17 cellular contexts compared by ENCODE assay signal in the genomic region with DNA sequence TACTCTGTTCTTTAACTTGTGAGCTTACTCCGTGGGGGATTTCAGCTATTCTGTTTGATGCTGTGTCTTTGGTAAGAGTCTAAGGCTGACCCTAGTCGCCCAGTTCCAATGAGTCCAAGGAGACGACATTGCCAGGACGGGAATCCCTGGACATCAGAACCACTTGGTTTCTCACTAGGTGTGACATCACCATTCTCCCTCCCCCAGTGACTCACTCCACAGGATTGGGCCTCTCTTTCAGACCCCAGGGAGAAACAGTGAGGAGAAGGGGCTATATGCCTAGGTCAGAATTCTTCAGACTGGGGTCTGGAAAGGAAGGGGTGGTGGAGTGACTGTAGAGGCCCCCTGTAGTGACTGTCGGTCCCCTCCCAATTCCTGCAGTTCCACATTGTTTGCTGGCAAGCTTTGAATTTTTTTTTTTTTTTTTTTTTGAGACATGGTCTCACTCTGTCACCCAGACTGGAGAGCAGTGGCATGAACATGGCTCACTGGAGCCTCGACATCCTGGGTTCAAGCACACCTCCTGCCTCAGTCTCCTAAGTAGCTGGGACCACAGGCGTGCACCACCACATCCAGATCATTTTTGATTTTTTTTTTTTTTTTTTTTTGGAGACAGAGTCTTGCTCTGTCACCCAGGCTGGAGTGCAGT. TPM values are rescaled to one million over a fixed set of nuclear protein-coding genes. Genes with fewer than 3 reads are reported as not detected.
"Had no signal": no experiment of that assay in that cellular context is flagged by ENCODE, and none has a peak within 500 bp of the region (broad histone marks: within the 10 kb centered on the region; RNA-seq: fewer than 3 reads in every experiment).

No MANE protein-coding gene starts in this region.

- H3K9me3 ChIP-seq: gastroesophageal sphincter, left ventricle myocardium inferior, thyroid gland, vagina had no signal

- H3K27me3 ChIP-seq: thyroid gland, vagina had no signal

- H3K36me3 ChIP-seq: gastroesophageal sphincter, left ventricle myocardium inferior, thyroid gland, vagina had no signal

- H3K4me3 ChIP-seq: gastroesophageal sphincter, left ventricle myocardium inferior, thyroid gland, vagina had no signal

- ATAC-seq: activated CD8-positive, alpha-beta memory T cell treated with anti-CD3 and anti-CD28 coated beads, Interleukin-2, amount 10 ng/mL, durations not matched to agents 7 days and 5 days; effector memory CD8-positive, alpha-beta T cell; gastroesophageal sphincter; natural killer cell treated with Interleukin-12 subunit alpha and Interleukin-12 subunit beta and Interleukin-15 and Interleukin-18, amount 100 ng/mL, for 72 hours; stimulated activated naive B cell treated with anti-CD40 and anti-IgM and Interleukin-4, amounts not matched to agents 10 μg/mL and 1 μg/mL and 100 μg/mL, for 72 hours had no signal

- H3K27ac ChIP-seq: epithelial cell of prostate, gastroesophageal sphincter, left ventricle myocardium inferior, thyroid gland, vagina had no signal

- DNase-seq: activated CD4-positive, alpha-beta T cell treated with anti-CD3 and anti-CD28 coated beads for 1 hour; activated CD4-positive, alpha-beta T cell treated with anti-CD3 and anti-CD28 coated beads, Interleukin-2, amount 50 U/mL, for 48 hours; activated CD8-positive, alpha-beta memory T cell treated with anti-CD3 and anti-CD28 coated beads, Interleukin-2, amount 10 ng/mL, durations not matched to agents 7 days and 5 days; activated naive CD4-positive, alpha-beta T cell treated with anti-CD3 and anti-CD28 coated beads, Interleukin-2, amount 50 U/mL, for 16 hours; activated T-cell treated with anti-CD3 and anti-CD28 coated beads, Interleukin-2, amount 50 U/mL, for 1 hour; effector memory CD8-positive, alpha-beta T cell; left ventricle myocardium inferior; occipital lobe; stimulated activated CD4-positive, alpha-beta T cell treated with anti-CD3 and anti-CD28 coated beads, Interleukin-2, amount 100 ng/mL, for 48 hours; stimulated activated naive B cell treated with anti-CD40 and anti-IgM and Interleukin-4, amounts not matched to agents 10 μg/mL and 1 μg/mL and 100 μg/mL, for 72 hours; thyroid gland had no signal

- H3K4me1 ChIP-seq: thyroid gland, vagina had no signal

RNA-seq across cellular contexts. Expression of a gene that starts 21.3 kb away (rescaled TPM):
- total RNA-seq: activated CD8-positive, alpha-beta memory T cell treated with anti-CD3 and anti-CD28 coated beads, Interleukin-2, amount 10 ng/mL, durations not matched to agents 7 days and 5 days; natural killer cell treated with Interleukin-12 subunit alpha and Interleukin-12 subunit beta and Interleukin-15 and Interleukin-18, amount 100 ng/mL, for 72 hours; T-helper 1 cell treated with Interleukin-12 subunit alpha and Interleukin-12 subunit beta and Interleukin-4 antibody, amounts not matched to agents 30 ng/mL and 1 ng/mL, for 36 hours had no signal
- polyA plus RNA-seq: keratinocyte had no signal
